In the genomic region with DNA sequence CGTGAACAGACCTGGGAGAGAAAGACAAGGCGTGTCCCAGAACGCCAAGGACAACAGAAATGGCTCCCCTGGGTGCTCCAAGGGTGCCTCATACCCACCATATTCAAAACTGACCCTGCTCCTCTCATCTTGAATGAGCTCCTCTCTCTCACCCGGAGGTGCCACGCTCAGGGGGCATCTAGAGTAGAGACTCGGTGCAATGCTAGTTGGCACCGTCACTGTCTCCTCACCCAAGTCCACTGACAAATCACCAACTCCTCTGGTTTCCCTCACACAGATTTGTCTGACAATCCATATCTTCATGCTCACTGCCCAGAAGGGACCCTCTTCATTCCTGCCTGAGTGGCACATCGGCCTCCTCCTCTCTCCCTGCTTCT, we compare ENCODE assay signal across 2 cellular contexts.
TF ChIP-seq lines count a peak whose summit lies in the region.

No MANE protein-coding gene starts in this region.

TF ChIP-seq in SK-N-SH, 30 proteins besides CTCF, POLR2A, EP300 and RAD21 (continued from another document):
- TF ChIP-seq, protein P1, sequence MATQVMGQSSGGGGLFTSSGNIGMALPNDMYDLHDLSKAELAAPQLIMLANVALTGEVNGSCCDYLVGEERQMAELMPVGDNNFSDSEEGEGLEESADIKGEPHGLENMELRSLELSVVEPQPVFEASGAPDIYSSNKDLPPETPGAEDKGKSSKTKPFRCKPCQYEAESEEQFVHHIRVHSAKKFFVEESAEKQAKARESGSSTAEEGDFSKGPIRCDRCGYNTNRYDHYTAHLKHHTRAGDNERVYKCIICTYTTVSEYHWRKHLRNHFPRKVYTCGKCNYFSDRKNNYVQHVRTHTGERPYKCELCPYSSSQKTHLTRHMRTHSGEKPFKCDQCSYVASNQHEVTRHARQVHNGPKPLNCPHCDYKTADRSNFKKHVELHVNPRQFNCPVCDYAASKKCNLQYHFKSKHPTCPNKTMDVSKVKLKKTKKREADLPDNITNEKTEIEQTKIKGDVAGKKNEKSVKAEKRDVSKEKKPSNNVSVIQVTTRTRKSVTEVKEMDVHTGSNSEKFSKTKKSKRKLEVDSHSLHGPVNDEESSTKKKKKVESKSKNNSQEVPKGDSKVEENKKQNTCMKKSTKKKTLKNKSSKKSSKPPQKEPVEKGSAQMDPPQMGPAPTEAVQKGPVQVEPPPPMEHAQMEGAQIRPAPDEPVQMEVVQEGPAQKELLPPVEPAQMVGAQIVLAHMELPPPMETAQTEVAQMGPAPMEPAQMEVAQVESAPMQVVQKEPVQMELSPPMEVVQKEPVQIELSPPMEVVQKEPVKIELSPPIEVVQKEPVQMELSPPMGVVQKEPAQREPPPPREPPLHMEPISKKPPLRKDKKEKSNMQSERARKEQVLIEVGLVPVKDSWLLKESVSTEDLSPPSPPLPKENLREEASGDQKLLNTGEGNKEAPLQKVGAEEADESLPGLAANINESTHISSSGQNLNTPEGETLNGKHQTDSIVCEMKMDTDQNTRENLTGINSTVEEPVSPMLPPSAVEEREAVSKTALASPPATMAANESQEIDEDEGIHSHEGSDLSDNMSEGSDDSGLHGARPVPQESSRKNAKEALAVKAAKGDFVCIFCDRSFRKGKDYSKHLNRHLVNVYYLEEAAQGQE (IDR thresholded peaks at IDR 0.05; ENCODE audit: low read depth, low read length): no peak
- TF ChIP-seq NRF1 (IDR thresholded peaks at IDR 0.05; ENCODE audit: low read depth, low read length) (no peak), FOSL2 (IDR thresholded peaks at IDR 0.05; ENCODE audit: borderline replicate concordance, low read depth) (no peak), RXRA (IDR thresholded peaks at IDR 0.05; ENCODE audit: borderline replicate concordance, low read depth) (no peak)
- TF ChIP-seq, protein P2, sequence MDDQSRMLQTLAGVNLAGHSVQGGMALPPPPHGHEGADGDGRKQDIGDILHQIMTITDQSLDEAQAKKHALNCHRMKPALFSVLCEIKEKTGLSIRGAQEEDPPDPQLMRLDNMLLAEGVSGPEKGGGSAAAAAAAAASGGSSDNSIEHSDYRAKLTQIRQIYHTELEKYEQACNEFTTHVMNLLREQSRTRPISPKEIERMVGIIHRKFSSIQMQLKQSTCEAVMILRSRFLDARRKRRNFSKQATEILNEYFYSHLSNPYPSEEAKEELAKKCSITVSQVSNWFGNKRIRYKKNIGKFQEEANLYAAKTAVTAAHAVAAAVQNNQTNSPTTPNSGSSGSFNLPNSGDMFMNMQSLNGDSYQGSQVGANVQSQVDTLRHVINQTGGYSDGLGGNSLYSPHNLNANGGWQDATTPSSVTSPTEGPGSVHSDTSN (IDR thresholded peaks at IDR 0.05): no peak
- TF ChIP-seq, protein P3, sequence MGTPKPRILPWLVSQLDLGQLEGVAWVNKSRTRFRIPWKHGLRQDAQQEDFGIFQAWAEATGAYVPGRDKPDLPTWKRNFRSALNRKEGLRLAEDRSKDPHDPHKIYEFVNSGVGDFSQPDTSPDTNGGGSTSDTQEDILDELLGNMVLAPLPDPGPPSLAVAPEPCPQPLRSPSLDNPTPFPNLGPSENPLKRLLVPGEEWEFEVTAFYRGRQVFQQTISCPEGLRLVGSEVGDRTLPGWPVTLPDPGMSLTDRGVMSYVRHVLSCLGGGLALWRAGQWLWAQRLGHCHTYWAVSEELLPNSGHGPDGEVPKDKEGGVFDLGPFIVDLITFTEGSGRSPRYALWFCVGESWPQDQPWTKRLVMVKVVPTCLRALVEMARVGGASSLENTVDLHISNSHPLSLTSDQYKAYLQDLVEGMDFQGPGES (IDR thresholded peaks at IDR 0.05; ENCODE audit: low read depth, low read length): no peak
- TF ChIP-seq, protein P4, sequence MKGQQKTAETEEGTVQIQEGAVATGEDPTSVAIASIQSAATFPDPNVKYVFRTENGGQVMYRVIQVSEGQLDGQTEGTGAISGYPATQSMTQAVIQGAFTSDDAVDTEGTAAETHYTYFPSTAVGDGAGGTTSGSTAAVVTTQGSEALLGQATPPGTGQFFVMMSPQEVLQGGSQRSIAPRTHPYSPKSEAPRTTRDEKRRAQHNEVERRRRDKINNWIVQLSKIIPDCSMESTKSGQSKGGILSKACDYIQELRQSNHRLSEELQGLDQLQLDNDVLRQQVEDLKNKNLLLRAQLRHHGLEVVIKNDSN (IDR thresholded peaks at IDR 0.05; ENCODE audit: borderline replicate concordance, low read depth): no peak
- TF ChIP-seq, protein P5, sequence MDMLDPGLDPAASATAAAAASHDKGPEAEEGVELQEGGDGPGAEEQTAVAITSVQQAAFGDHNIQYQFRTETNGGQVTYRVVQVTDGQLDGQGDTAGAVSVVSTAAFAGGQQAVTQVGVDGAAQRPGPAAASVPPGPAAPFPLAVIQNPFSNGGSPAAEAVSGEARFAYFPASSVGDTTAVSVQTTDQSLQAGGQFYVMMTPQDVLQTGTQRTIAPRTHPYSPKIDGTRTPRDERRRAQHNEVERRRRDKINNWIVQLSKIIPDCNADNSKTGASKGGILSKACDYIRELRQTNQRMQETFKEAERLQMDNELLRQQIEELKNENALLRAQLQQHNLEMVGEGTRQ (IDR thresholded peaks at IDR 0.05; ENCODE audit: borderline replicate concordance, low read depth, low read length): no peak
TF ChIP-seq in SK-N-SH: peak in this region for 0.

TF ChIP-seq in SK-N-SH treated with all-trans-retinoic acid at 6 μM for 48 hours, 23 proteins besides CTCF, POLR2A, EP300 and RAD21 (continued from another document):
- no peak for TF ChIP-seq ZFP3 (CRISPR knock-in tag; IDR thresholded peaks at IDR 0.05)
- no peak for TF ChIP-seq TCF4 (CRISPR knock-in tag; IDR thresholded peaks at IDR 0.05; ENCODE audit: borderline replicate concordance)
- TF ChIP-seq ZNF70 (CRISPR knock-in tag; IDR thresholded peaks at IDR 0.05): no peak
- no peak for TF ChIP-seq ZNF8 (CRISPR knock-in tag; IDR thresholded peaks at IDR 0.05)
- TF ChIP-seq, protein P6, sequence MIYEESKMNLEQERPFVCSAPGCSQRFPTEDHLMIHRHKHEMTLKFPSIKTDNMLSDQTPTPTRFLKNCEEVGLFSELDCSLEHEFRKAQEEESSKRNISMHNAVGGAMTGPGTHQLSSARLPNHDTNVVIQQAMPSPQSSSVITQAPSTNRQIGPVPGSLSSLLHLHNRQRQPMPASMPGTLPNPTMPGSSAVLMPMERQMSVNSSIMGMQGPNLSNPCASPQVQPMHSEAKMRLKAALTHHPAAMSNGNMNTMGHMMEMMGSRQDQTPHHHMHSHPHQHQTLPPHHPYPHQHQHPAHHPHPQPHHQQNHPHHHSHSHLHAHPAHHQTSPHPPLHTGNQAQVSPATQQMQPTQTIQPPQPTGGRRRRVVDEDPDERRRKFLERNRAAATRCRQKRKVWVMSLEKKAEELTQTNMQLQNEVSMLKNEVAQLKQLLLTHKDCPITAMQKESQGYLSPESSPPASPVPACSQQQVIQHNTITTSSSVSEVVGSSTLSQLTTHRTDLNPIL (CRISPR knock-in tag; IDR thresholded peaks at IDR 0.05; ENCODE audit: low read depth): no peak
- no peak for TF ChIP-seq ISL1 (CRISPR knock-in tag; IDR thresholded peaks at IDR 0.05)
- no peak for TF ChIP-seq GLIS3 (CRISPR knock-in tag; IDR thresholded peaks at IDR 0.05)
- no peak for TF ChIP-seq ZNF565 (CRISPR knock-in tag; conservative IDR thresholded peaks at IDR 0.05; ENCODE audit: low read depth)
